2 cellular contexts compared by ENCODE assay signal in genomic region chr11:66388746-66389386, GRCh38.
TF ChIP-seq lines count a peak whose summit lies in the region.

No MANE protein-coding gene starts in this region.

TF ChIP-seq in HEK293T, 16 proteins besides CTCF, POLR2A, EP300 and RAD21:
- TF ChIP-seq FOXA1 (IDR thresholded peaks at IDR 0.05): no peak
- no peak for TF ChIP-seq CTBP1 (IDR thresholded peaks at IDR 0.05; ENCODE audit: borderline replicate concordance)
- no peak for TF ChIP-seq ELF4 (IDR thresholded peaks at IDR 0.05)
- TF ChIP-seq SP1 (IDR thresholded peaks at IDR 0.05): no peak
- TF ChIP-seq FOXM1 (IDR thresholded peaks at IDR 0.05; ENCODE audit: borderline replicate concordance): no peak
- no peak for TF ChIP-seq ARNT (IDR thresholded peaks at IDR 0.05)
- TF ChIP-seq SUZ12 (IDR thresholded peaks at IDR 0.05): no peak
- TF ChIP-seq PKNOX1 (IDR thresholded peaks at IDR 0.05): no peak
- no peak for TF ChIP-seq L3MBTL2 (conservative IDR thresholded peaks at IDR 0.05)
- TF ChIP-seq ZNF384 (IDR thresholded peaks at IDR 0.05): no peak
- TF ChIP-seq BHLHE40 (IDR thresholded peaks at IDR 0.05; ENCODE audit: borderline replicate concordance): no peak
- TF ChIP-seq HDGF (IDR thresholded peaks at IDR 0.05; ENCODE audit: borderline replicate concordance): no peak
- TF ChIP-seq LEF1 (IDR thresholded peaks at IDR 0.05; ENCODE audit: borderline replicate concordance): no peak
- no peak for TF ChIP-seq TARDBP (IDR thresholded peaks at IDR 0.05)
- no peak for TF ChIP-seq NFRKB (IDR thresholded peaks at IDR 0.05)
- TF ChIP-seq FOXK2 (IDR thresholded peaks at IDR 0.05): no peak
TF ChIP-seq in HEK293T: peak in this region for 0.

TF ChIP-seq in H1, 55 proteins besides CTCF, POLR2A, EP300 and RAD21:
- no peak for TF ChIP-seq SP4 (IDR thresholded peaks at IDR 0.05; ENCODE audit: low read length)
- no peak for TF ChIP-seq MAFK (IDR thresholded peaks at IDR 0.05; ENCODE audit: low read depth, low read length)
- TF ChIP-seq BACH1 (IDR thresholded peaks at IDR 0.05; ENCODE audit: low read length): no peak
- peak; percentile 14; the same call in 1 of the 2 replicates for TF ChIP-seq JUND (IDR thresholded peaks at IDR 0.05; ENCODE audit: low read length)
- 0 out of 2 replicates have a peak, but pooled peaks have one; percentile 38 for TF ChIP-seq YY1 (IDR thresholded peaks at IDR 0.05; ENCODE audit: low read depth, low read length)
